In genomic region chr10:131899695-131900349, GRCh38 we compare ENCODE assay signal across 8 cellular contexts. TPM values are rescaled to one million over a fixed set of nuclear protein-coding genes. Genes with fewer than 3 reads are reported as not detected.
DNase-seq lines count a peak whose midpoint lies in the region; ATAC-seq, FAIRE-seq and TF ChIP-seq lines count a peak whose summit lies in the region.

No MANE protein-coding gene starts in this region.

- CTCF ChIA-PET in Caco-2 (lab: Charles Lee): interaction anchor here (1.6 kb wide), 1 partner anchor 14 kb away, joined by 5 read pairs; no protein-coding TSS in a partner anchor
- CTCF ChIA-PET in IMR-90 (lab: Yijun Ruan, JAX): interaction anchor here (0.9 to 1.0 kb wide), 2 partner anchors 14 to 123 kb away, joined by 3 read pairs; no protein-coding TSS in a partner anchor

- no peak overlapping the region for H2BK20ac ChIP-seq in IMR-90 (ENCODE audit: low read depth, low read length)

- H2AFZ ChIP-seq in IMR-90 (replicated peaks; ENCODE audit: low read length, poor library complexity): peak overlapping the region; percentile 98

- 19% methylated on average over 8 of the region's 24 CpGs; no CpG with 5 or more reads in 1 of the 2 experiments for WGBS in IMR-90 (ENCODE audit: extremely low coverage in 2 of 2, insufficient read length in 1 of 2), 2 experiments
- 15 to 19% methylated on average over 16 to 24 of the region's 24 CpGs for WGBS in body of pancreas, 2 donors

- H3K9me3 Mint-ChIP-seq in Caco-2 (ENCODE audit: unreplicated experiment): no peaks in the 10 kb centered on the region

- intact Hi-C loops in Caco-2 (cut with micrococcal nuclease; ENCODE audit: unreplicated experiment): no loop called here
- intact Hi-C loops in IMR-90 (cut with micrococcal nuclease): loop anchor here (5.0 kb wide), 3 partner anchors 47 to 122 kb away; partner anchors contain the start of gene BNIP3
- intact Hi-C loops in body of pancreas (cut with DNase I): no loop called here
- intact Hi-C loops in lower lobe of right lung (cut with DNase I): no loop called here
- intact Hi-C loops in uterus (cut with DNase I; ENCODE audit: low total_unique reads): loop anchor here (10.0 kb wide), 1 partner anchor 75 kb away; no protein-coding TSS in a partner anchor

- H3K27me3 ChIP-seq in Caco-2 (replicated peaks; ENCODE audit: control insufficient read depth, insufficient read depth, low read length) (no peaks in the 10 kb centered on the region), IMR-90 (ENCODE audit: control insufficient read depth, insufficient read depth, low read length) (peaks cover 28% of the 10 kb centered on the region), body of pancreas (no peaks in the 10 kb centered on the region), lower lobe of right lung (ENCODE audit: low read depth) (peaks cover 11% of the 10 kb centered on the region), uterus (peaks cover 0 to 3% of the 10 kb centered on the region in 2 donors)

- peaks cover 3 to 17% of the 10 kb centered on the region in 2 experiments; a peak in 2 of 4 replicates for H3K79me1 ChIP-seq in IMR-90 (ENCODE audit: low read depth in 1 of 2, low read length in 2 of 2)

- in situ Hi-C loops in IMR-90 (cut with MboI; ENCODE audit: low sequenced_read_pairs): no loop called here

- no peak overlapping the region for H2BK120ac ChIP-seq in IMR-90 (ENCODE audit: low read depth, low read length)

- peak overlapping the region; percentile 83 for H3K27ac Mint-ChIP-seq in Caco-2 (ENCODE audit: unreplicated experiment)

- no peaks in the 10 kb centered on the region for H3K9me3 ChIP-seq in Caco-2
- H3K9me3 ChIP-seq in IMR-90 (ENCODE audit: control insufficient read depth, insufficient read depth, low read length): no peaks in the 10 kb centered on the region
- H3K9me3 ChIP-seq in body of pancreas: no peaks in the 10 kb centered on the region
- H3K9me3 ChIP-seq in lower lobe of right lung: no peaks in the 10 kb centered on the region
- H3K9me3 ChIP-seq in uterus: no peaks in the 10 kb centered on the region

- DNase-seq in Caco-2 (peak in 1 of 2 experiments; percentile 36), IMR-90 (no peak), body of pancreas (no peak), lower lobe of right lung (no peak), uterus (no peak), NCI-H187 treated with DMSO at 0.1 percent for 48 hours (lab: John Stamatoyannopoulos, UW) (no peak), RCC 7860 (ENCODE audit: low spot score) (no peak)

- BruUV-seq in Caco-2 (replicated peaks; lab: Mats Ljungman, UMichigan): TSS peak; percentile 87
- no TSS peak for BruUV-seq in IMR-90 (replicated peaks; lab: Mats Ljungman, UMichigan)

- dilution Hi-C loops in IMR-90 (cut with HindIII; ENCODE audit: low sequenced_read_pairs, unreplicated experiment): no loop called here

- ATAC-seq in IMR-90 (ENCODE audit: low read depth) (no peak), body of pancreas (no peak), lower lobe of right lung (no peak), HG03457 (IDR thresholded peaks at IDR 0.05; ENCODE audit: unreplicated experiment) (no peak)

- peaks cover 22% of the 10 kb centered on the region for H4K20me1 ChIP-seq in IMR-90 (ENCODE audit: insufficient read depth, low read length)

- H3K9me1 ChIP-seq in IMR-90 (ENCODE audit: insufficient read depth, low read length): peaks cover 12% of the 10 kb centered on the region

- no peak overlapping the region for H3K14ac ChIP-seq in IMR-90 (replicated peaks; ENCODE audit: low read depth, low read length)

- no peak for TF ChIP-seq RAD21 in IMR-90 (IDR thresholded peaks at IDR 0.05; ENCODE audit: low read length)

- no peak overlapping the region for H3K23ac ChIP-seq in IMR-90 (ENCODE audit: low read depth, low read length)

- no peak overlapping the region for H3K18ac ChIP-seq in IMR-90 (ENCODE audit: low read depth, low read length)

- TF ChIP-seq CTCF in Caco-2 (IDR thresholded peaks at IDR 0.05; ENCODE audit: insufficient read depth in 1 of 2, low read depth in 1 of 2, low read length in 1 of 2, severe bottlenecking in 1 of 2, unreplicated experiment in 1 of 2) (peak; percentile 12 to 27), IMR-90 (conservative IDR thresholded peaks at IDR 0.05; ENCODE audit: low read depth, low read length) (no peak), body of pancreas (IDR thresholded peaks at IDR 0.05) (peak in 3 of 7 experiments; percentile 1 to 13 (median 9)), lower lobe of right lung (IDR thresholded peaks at IDR 0.05) (no peak), uterus (IDR thresholded peaks at IDR 0.05) (no peak)

- no peak overlapping the region for H4K91ac ChIP-seq in IMR-90 (ENCODE audit: insufficient read depth, low read depth, low read length)

- no peak overlapping the region for H2AK5ac ChIP-seq in IMR-90 (ENCODE audit: low read depth, low read length)

- H3K9ac ChIP-seq in IMR-90 (ENCODE audit: low read depth, low read length): 0 out of 2 replicates have a peak overlapping the region, but pooled peaks have one; percentile 3

- H3K4me1 Mint-ChIP-seq in Caco-2 (ENCODE audit: low read depth, unreplicated experiment): peaks cover 13% of the 10 kb centered on the region

- peaks cover 10% of the 10 kb centered on the region for H3K27me3 Mint-ChIP-seq in Caco-2 (ENCODE audit: insufficient read depth, unreplicated experiment)

- H3K4me3 ChIP-seq in Caco-2 (ENCODE audit: low read depth, low read length): peak overlapping the region; percentile 88
- H3K4me3 ChIP-seq in IMR-90 (ENCODE audit: insufficient read depth, low read depth, low read length): peak overlapping the region; percentile 65
- peak overlapping the region in 1 of 2 donors; percentile 39 for H3K4me3 ChIP-seq in body of pancreas
- H3K4me3 ChIP-seq in lower lobe of right lung: peak overlapping the region; percentile 85
- peak overlapping the region; percentile 59 to 100 for H3K4me3 ChIP-seq in uterus

- H2AK9ac ChIP-seq in IMR-90 (replicated peaks; ENCODE audit: low read depth, low read length, poor library complexity): peak overlapping the region; percentile 30

- H2BK5ac ChIP-seq in IMR-90 (ENCODE audit: low read depth, low read length, poor library complexity, severe bottlenecking): no peak overlapping the region

- H3K36me3 Mint-ChIP-seq in Caco-2 (ENCODE audit: insufficient read depth, unreplicated experiment): peaks cover 33% of the 10 kb centered on the region

- H3K4me1 ChIP-seq in Caco-2: peaks cover 16% of the 10 kb centered on the region; the same call in 1 of the 2 replicates
- H3K4me1 ChIP-seq in IMR-90 (ENCODE audit: control insufficient read depth, insufficient read depth, low read length): peaks cover 6% of the 10 kb centered on the region; the same call in 1 of the 2 replicates
- H3K4me1 ChIP-seq in body of pancreas: peaks cover 41% of the 10 kb centered on the region
- peaks cover 29% of the 10 kb centered on the region for H3K4me1 ChIP-seq in lower lobe of right lung
- no peaks in the 10 kb centered on the region for H3K4me1 ChIP-seq in uterus

- H4K8ac ChIP-seq in IMR-90 (ENCODE audit: low read depth in 2 of 2, low read length in 2 of 2): no peak overlapping the region

- H3K36me3 ChIP-seq in Caco-2 (ENCODE audit: control insufficient read depth, insufficient read depth, low read length) (no peaks in the 10 kb centered on the region), IMR-90 (ENCODE audit: control insufficient read depth, insufficient read depth, low read length) (0 out of 2 replicates have a peak, but pooled peaks cover 1% of the 10 kb centered on the region), body of pancreas (replicated peaks in 1 of 2; ENCODE audit: insufficient read depth in 1 of 2, low read depth in 2 of 2) (no peaks in the 10 kb centered on the region), lower lobe of right lung (no peaks in the 10 kb centered on the region), uterus (no peaks in the 10 kb centered on the region)

- H3K4me3 Mint-ChIP-seq in Caco-2 (ENCODE audit: unreplicated experiment): peak overlapping the region; percentile 90

- peak overlapping the region; percentile 89 for H3K4me2 ChIP-seq in IMR-90 (ENCODE audit: low read depth, low read length)

- FAIRE-seq in RCC 7860 (lab: Jason Lieb, UNC): no peak

- no peak for TF ChIP-seq POLR2A in IMR-90 (IDR thresholded peaks at IDR 0.05; ENCODE audit: low read depth, low read length)
- no peak for TF ChIP-seq POLR2A in body of pancreas (IDR thresholded peaks at IDR 0.05)
- TF ChIP-seq POLR2A in uterus (IDR thresholded peaks at IDR 0.05): no peak

- no peak overlapping the region for H4K5ac ChIP-seq in IMR-90 (ENCODE audit: low read depth, low read length)

- H2BK15ac ChIP-seq in IMR-90 (ENCODE audit: low read depth, low read length): no peak overlapping the region

- no peak overlapping the region for H3K27ac ChIP-seq in IMR-90 (ENCODE audit: insufficient read depth, low read length)
- H3K27ac ChIP-seq in body of pancreas: peak overlapping the region; percentile 94 to 99 (median 98)
- peak overlapping the region; percentile 95 for H3K27ac ChIP-seq in lower lobe of right lung
- peak overlapping the region; percentile 88 to 94 for H3K27ac ChIP-seq in uterus

- no peak overlapping the region for H3K4ac ChIP-seq in IMR-90 (ENCODE audit: low read depth, low read length)

- H3K56ac ChIP-seq in IMR-90 (ENCODE audit: extremely low read depth, insufficient read depth, low read length): no peak overlapping the region

- POLR2A ChIA-PET in Caco-2 (lab: Charles Lee): interaction anchor here (0.6 to 1.3 kb wide), 2 partner anchors 123 to 634 kb away, joined by 3 to 6 read pairs; no protein-coding TSS in a partner anchor
- POLR2A ChIA-PET in IMR-90 (lab: Charles Lee; ENCODE audit: unreplicated experiment): no interaction called here

TF ChIP-seq in IMR-90, 13 proteins besides CTCF, POLR2A, EP300 and RAD21 (continues in another document):
- TF ChIP-seq MAFK (IDR thresholded peaks at IDR 0.05; ENCODE audit: low read depth, low read length) (no peak), SMC3 (IDR thresholded peaks at IDR 0.05; ENCODE audit: low read depth, low read length) (no peak), CHD1 (IDR thresholded peaks at IDR 0.05; ENCODE audit: low read depth, low read length) (no peak), MAZ (IDR thresholded peaks at IDR 0.05; ENCODE audit: borderline replicate concordance, low read depth, low read length) (no peak), BHLHE40 (IDR thresholded peaks at IDR 0.05; ENCODE audit: low read depth, low read length) (no peak), FOS (IDR thresholded peaks at IDR 0.05; ENCODE audit: low read depth, low read length) (no peak), CEBPB (IDR thresholded peaks at IDR 0.05; ENCODE audit: low read depth, low read length) (no peak), NFE2L2 (IDR thresholded peaks at IDR 0.05; ENCODE audit: low read depth, low read length) (no peak)

RNA-seq across cellular contexts. Expression of gene PPP2R2D, which starts 1.0 kb away (rescaled TPM):
- 34.4 and 39.8 TPM in 2 replicates for total RNA-seq in Caco-2 (2022)
- total RNA-seq in IMR-90 (2012; rRNA removed): 21.1 and 23.8 TPM in 2 replicates
- polyA plus RNA-seq in IMR-90 (2012; rRNA removed): 22.8 and 23.3 TPM in 2 replicates
- polyA plus RNA-seq in IMR-90 (2012; cell fraction: cytosol; rRNA removed): 16.2 and 18.1 TPM in 2 replicates
- 34.7 and 54.8 TPM in 2 replicates for polyA plus RNA-seq in IMR-90 (2012; cell fraction: nucleus; rRNA removed; ENCODE audit: low replicate concordance)
- total RNA-seq in body of pancreas: 10 to 100 TPM; 43.1 to 52.4 TPM
- total RNA-seq in lower lobe of right lung: 30.0 TPM
- 10 to 100 TPM; 21.2 to 43.2 (median 36.3) TPM for total RNA-seq in uterus

Comparison
In these comparisons a context has a peak if more than half of its experiments do, and no peak if none do; other contexts are left out.
1. CTCF ChIP-seq: peak in Caco-2 (2 of 2); none in IMR-90 (single experiment), lower lobe of right lung (single experiment) and uterus (0 of 4).
2. intact Hi-C loops: an anchor here in IMR-90 (5.0 kb wide) and uterus (10.0 kb wide); none called in Caco-2, body of pancreas and lower lobe of right lung.